In genomic region chr3:123842711-123843110, GRCh38 we compare ENCODE assay signal across 21 cellular contexts. TPM values are rescaled to one million over a fixed set of nuclear protein-coding genes. Genes with fewer than 3 reads are reported as not detected.
"Had no signal": no experiment of that assay in that cellular context is flagged by ENCODE, and none has a peak within 500 bp of the region (broad histone marks: within the 10 kb centered on the region; RNA-seq: fewer than 3 reads in every experiment).

No MANE protein-coding gene starts in this region.

- H3K36me3 ChIP-seq: esophagus muscularis mucosa, gastrocnemius medialis, heart right ventricle, right atrium auricular region, sigmoid colon, tibial nerve, upper lobe of right lung had no signal

- DNase-seq: dorsolateral prefrontal cortex; effector memory CD4-positive, alpha-beta T cell; gastrocnemius medialis; heart right ventricle; hypothalamus; mucosa of descending colon; naive thymus-derived CD8-positive, alpha-beta T cell; sigmoid colon; stimulated activated CD4-positive, alpha-beta T cell treated with anti-CD3 and anti-CD28 coated beads, Interleukin-2, amount 100 ng/mL, for 24 hours; stimulated activated CD4-positive, alpha-beta T cell treated with anti-CD3 and anti-CD28 coated beads, Interleukin-4, amount 100 ng/mL, for 4 hours; stimulated activated naive B cell treated with anti-CD40 and anti-IgM and Interleukin-4, amounts not matched to agents 10 μg/mL and 1 μg/mL and 100 μg/mL, for 72 hours; stimulated activated naive CD8-positive, alpha-beta T cell treated with anti-CD3 and anti-CD28 coated beads, Interleukin-15, amount 100 ng/mL, for 72 hours; testis; upper lobe of right lung had no signal

- H3K27ac ChIP-seq: coronary artery, dorsolateral prefrontal cortex, epithelial cell of prostate, esophagus muscularis mucosa, gastrocnemius medialis, heart right ventricle, right atrium auricular region, sigmoid colon, skin epidermis, testis, tibial nerve, upper lobe of right lung had no signal

- H3K4me1 ChIP-seq: gastrocnemius medialis, heart right ventricle, right atrium auricular region, sigmoid colon, testis, tibial nerve, upper lobe of right lung had no signal

- H3K27me3 ChIP-seq: dorsolateral prefrontal cortex, esophagus muscularis mucosa, gastrocnemius medialis, heart right ventricle, right atrium auricular region, sigmoid colon, testis, tibial nerve, upper lobe of right lung had no signal

- H3K4me3 ChIP-seq: coronary artery, dorsolateral prefrontal cortex, esophagus muscularis mucosa, heart right ventricle, mucosa of descending colon, right atrium auricular region, sigmoid colon, skin epidermis, testis, tibial nerve, upper lobe of right lung had no signal

- ATAC-seq: gastrocnemius medialis; heart right ventricle; left lobe of liver; mucosa of descending colon; naive thymus-derived CD8-positive, alpha-beta T cell; stimulated activated naive B cell treated with anti-CD40 and anti-IgM and Interleukin-4, amounts not matched to agents 10 μg/mL and 1 μg/mL and 100 μg/mL, for 72 hours; stimulated activated naive CD8-positive, alpha-beta T cell treated with anti-CD3 and anti-CD28 coated beads, Interleukin-15, amount 100 ng/mL, for 72 hours; upper lobe of right lung had no signal

- H3K9me3 ChIP-seq: testis had no signal

RNA-seq across cellular contexts. Expression of gene MYLK, which starts 41.4 kb away (rescaled TPM):
- total RNA-seq: naive thymus-derived CD8-positive, alpha-beta T cell had no signal
